Comparison of ENCODE assay signal across 9 cellular contexts in genomic region chr20:4821590-4821989, GRCh38. TPM values are rescaled to one million over a fixed set of nuclear protein-coding genes. Genes with fewer than 3 reads are reported as not detected.
DNase-seq lines count a peak whose midpoint lies in the region; ATAC-seq and TF ChIP-seq lines count a peak whose summit lies in the region.
"Had no signal": no experiment of that assay in that cellular context is flagged by ENCODE, and none has a peak within 500 bp of the region (broad histone marks: within the 10 kb centered on the region; RNA-seq: fewer than 3 reads in every experiment).

No MANE protein-coding gene starts in this region.

- peaks cover 51 to 63% of the 10 kb centered on the region in 2 donors for H3K36me3 Mint-ChIP-seq in CD14-positive monocyte
- H3K36me3 Mint-ChIP-seq in Caco-2 (ENCODE audit: insufficient read depth, unreplicated experiment): peaks cover 6% of the 10 kb centered on the region

- TF ChIP-seq CTCF in CD14-positive monocyte (IDR thresholded peaks at IDR 0.05): no peak
- TF ChIP-seq CTCF in dorsolateral prefrontal cortex (IDR thresholded peaks at IDR 0.05 in 54 of 56, conservative IDR thresholded peaks at IDR 0.05 in 2 of 56; ENCODE audit: low read depth in 1 of 56, partially characterized antibody in 56 of 56): no peak
- no peak for TF ChIP-seq CTCF in neural cell (IDR thresholded peaks at IDR 0.05; ENCODE audit: poor library complexity, severe bottlenecking)
- TF ChIP-seq CTCF in Caco-2 (IDR thresholded peaks at IDR 0.05; ENCODE audit: insufficient read depth in 1 of 2, low read depth in 1 of 2, low read length in 1 of 2, severe bottlenecking in 1 of 2, unreplicated experiment in 1 of 2): no peak

- peak overlapping the region; percentile 99 for H3K27ac ChIP-seq in Karpas-422 (ENCODE audit: low read length)
- H3K27ac ChIP-seq in dorsolateral prefrontal cortex: peak overlapping the region; percentile 71 to 98 (median 94)
- no peak overlapping the region for H3K27ac ChIP-seq in neural cell (ENCODE audit: low read length)

- peaks cover 4% of the 10 kb centered on the region; the same call in 1 of the 2 replicates for H4K20me1 ChIP-seq in Karpas-422 (ENCODE audit: insufficient read depth, low read depth, low read length)
- H4K20me1 ChIP-seq in neural cell (ENCODE audit: insufficient read depth): no peaks in the 10 kb centered on the region

- H3K9me3 Mint-ChIP-seq in CD14-positive monocyte: peaks cover 0 to 2% (median 0%) of the 10 kb centered on the region in 7 donors
- no peaks in the 10 kb centered on the region for H3K9me3 Mint-ChIP-seq in Caco-2 (ENCODE audit: unreplicated experiment)

- TF ChIP-seq RAD21 in neural cell (conservative IDR thresholded peaks at IDR 0.05): no peak

- CTCF ChIA-PET in Caco-2 (lab: Charles Lee): no interaction called here

- H3K4me2 ChIP-seq in Karpas-422 (ENCODE audit: low read depth, low read length, poor library complexity, severe bottlenecking) (peak overlapping the region; percentile 95), neural cell (ENCODE audit: low read length) (no peak overlapping the region)

- H3K9me3 ChIP-seq in Karpas-422 (ENCODE audit: low read length) (no peaks in the 10 kb centered on the region), neural cell (ENCODE audit: low read length) (no peaks in the 10 kb centered on the region), Caco-2 (no peaks in the 10 kb centered on the region)

- no peak for TF ChIP-seq EP300 in neural cell (conservative IDR thresholded peaks at IDR 0.05; ENCODE audit: poor library complexity, severe bottlenecking)

- H2AFZ ChIP-seq in Karpas-422 (ENCODE audit: low read length): no peak overlapping the region
- no peak overlapping the region for H2AFZ ChIP-seq in neural cell (ENCODE audit: low read depth, low read length)

- H3K4me1 ChIP-seq in Karpas-422 (ENCODE audit: low read length) (peaks cover 65% of the 10 kb centered on the region), Caco-2 (peaks cover 31% of the 10 kb centered on the region)

- H3F3A ChIP-seq in neural cell (ENCODE audit: insufficient read depth, low read length, poor library complexity, severe bottlenecking): no peaks in the 10 kb centered on the region

- H3K27me3 Mint-ChIP-seq in CD14-positive monocyte (ENCODE audit: low read depth in 3 of 3) (no peaks in the 10 kb centered on the region), Caco-2 (ENCODE audit: insufficient read depth, unreplicated experiment) (no peaks in the 10 kb centered on the region)

- H3K4me3 Mint-ChIP-seq in CD14-positive monocyte (peak overlapping the region; percentile 92 to 98), Caco-2 (ENCODE audit: unreplicated experiment) (no peak overlapping the region)

- peak overlapping the region; percentile 84 for H3K9ac ChIP-seq in Karpas-422 (ENCODE audit: low read length)
- no peak overlapping the region for H3K9ac ChIP-seq in neural cell (ENCODE audit: low read length)

- H3K27me3 ChIP-seq in Karpas-422 (ENCODE audit: low read length) (no peaks in the 10 kb centered on the region), dorsolateral prefrontal cortex (peaks cover 0 to 3% (median 0%) of the 10 kb centered on the region in 45 donors), neural cell (ENCODE audit: insufficient read depth, low read depth, low read length) (no peaks in the 10 kb centered on the region), Caco-2 (replicated peaks; ENCODE audit: control insufficient read depth, insufficient read depth, low read length) (no peaks in the 10 kb centered on the region)

- H3K4me3 ChIP-seq in Karpas-422 (ENCODE audit: low read length) (peak overlapping the region; percentile 72), dorsolateral prefrontal cortex (peak overlapping the region in 54 of 59 donors; percentile 63 to 94 (median 80)), neural cell (ENCODE audit: low read length) (peak overlapping the region; percentile 95), Caco-2 (ENCODE audit: low read depth, low read length) (no peak overlapping the region)

- ATAC-seq in GM18873 (IDR thresholded peaks at IDR 0.05; ENCODE audit: low FRiP score, unreplicated experiment) (no peak), HG02981 (IDR thresholded peaks at IDR 0.05; ENCODE audit: unreplicated experiment) (no peak)

- H3K36me3 ChIP-seq in Karpas-422 (ENCODE audit: insufficient read depth, low read length): peaks cover 37% of the 10 kb centered on the region
- no peaks in the 10 kb centered on the region for H3K36me3 ChIP-seq in neural cell (ENCODE audit: insufficient read depth, low read length)
- no peaks in the 10 kb centered on the region for H3K36me3 ChIP-seq in Caco-2 (ENCODE audit: control insufficient read depth, insufficient read depth, low read length)

- peak overlapping the region; percentile 95 to 98 (median 96) for H3K27ac Mint-ChIP-seq in CD14-positive monocyte
- H3K27ac Mint-ChIP-seq in Caco-2 (ENCODE audit: unreplicated experiment): no peak overlapping the region

- no TSS peak for BruUV-seq in Caco-2 (replicated peaks; lab: Mats Ljungman, UMichigan)

- no peaks in the 10 kb centered on the region for H3K9me2 ChIP-seq in Karpas-422 (replicated peaks; ENCODE audit: insufficient read depth, low read length)
- H3K9me2 ChIP-seq in neural cell (ENCODE audit: insufficient read depth, low read length): no peaks in the 10 kb centered on the region

- intact Hi-C loops in CD14-positive monocyte (cut with micrococcal nuclease) (no loop called here), dorsolateral prefrontal cortex (cut with DNase I) (no loop called here), Caco-2 (cut with micrococcal nuclease; ENCODE audit: unreplicated experiment) (no loop called here)

- POLR2A ChIA-PET in Caco-2 (lab: Charles Lee): no interaction called here

- H3K4me1 Mint-ChIP-seq in CD14-positive monocyte (peaks cover 69% of the 10 kb centered on the region), Caco-2 (ENCODE audit: low read depth, unreplicated experiment) (peaks cover 15% of the 10 kb centered on the region)

- DNase-seq in CD14-positive monocyte (ENCODE audit: low spot score) (no peak), Karpas-422 (no peak), dorsolateral prefrontal cortex (peak in 1 of 10 donors; percentile 39), C1 segment of cervical spinal cord (lab: John Stamatoyannopoulos, UW) (no peak), Caco-2 (no peak)
- DNase-seq: NCI-H1436 treated with DMSO at 0.1 percent for 48 hours had no signal

- H3K79me2 ChIP-seq in Karpas-422 (ENCODE audit: low read length): peaks cover 46% of the 10 kb centered on the region
- peaks cover 6% of the 10 kb centered on the region for H3K79me2 ChIP-seq in neural cell (replicated peaks; ENCODE audit: insufficient read depth, low read length)

TF ChIP-seq in neural cell, 6 proteins besides CTCF, POLR2A, EP300 and RAD21:
- no peak for TF ChIP-seq TAF1 (IDR thresholded peaks at IDR 0.05; ENCODE audit: low read depth)
- TF ChIP-seq REST (IDR thresholded peaks at IDR 0.05; ENCODE audit: borderline replicate concordance): no peak
- TF ChIP-seq EZH2 (IDR thresholded peaks at IDR 0.05; ENCODE audit: borderline replicate concordance, insufficient read depth, low read length, poor library complexity, severe bottlenecking): no peak
- TF ChIP-seq POLR2AphosphoS5 (IDR thresholded peaks at IDR 0.05): no peak
- TF ChIP-seq MXI1 (conservative IDR thresholded peaks at IDR 0.05; ENCODE audit: poor library complexity, severe bottlenecking): no peak
- TF ChIP-seq SMC3 (conservative IDR thresholded peaks at IDR 0.05; ENCODE audit: poor library complexity): no peak

RNA-seq across cellular contexts. Expression of gene RASSF2, which starts 1.8 kb away (rescaled TPM):
- polyA plus RNA-seq in CD14-positive monocyte (100 to 1,000 TPM; 167 to 214 TPM), neural cell (26.2 and 27.7 TPM in 2 replicates)
- total RNA-seq in Karpas-422 (2014; rRNA removed; shearing (Covaris generic); ENCODE audit: low replicate concordance): 171 and 190 TPM in 2 replicates
- total RNA-seq in dorsolateral prefrontal cortex (100 to 1,000 TPM in 24 of 120 experiments, 10 to 100 TPM in 96; 26.5 to 257 (median 71.3) TPM), Caco-2 (2022) (3.4 and 3.5 TPM in 2 replicates)
- polyA minus RNA-seq in neural cell: 47.3 and 49.7 TPM in 2 replicates
